ENCODE assay signal across 8 cellular contexts in the genomic region with DNA sequence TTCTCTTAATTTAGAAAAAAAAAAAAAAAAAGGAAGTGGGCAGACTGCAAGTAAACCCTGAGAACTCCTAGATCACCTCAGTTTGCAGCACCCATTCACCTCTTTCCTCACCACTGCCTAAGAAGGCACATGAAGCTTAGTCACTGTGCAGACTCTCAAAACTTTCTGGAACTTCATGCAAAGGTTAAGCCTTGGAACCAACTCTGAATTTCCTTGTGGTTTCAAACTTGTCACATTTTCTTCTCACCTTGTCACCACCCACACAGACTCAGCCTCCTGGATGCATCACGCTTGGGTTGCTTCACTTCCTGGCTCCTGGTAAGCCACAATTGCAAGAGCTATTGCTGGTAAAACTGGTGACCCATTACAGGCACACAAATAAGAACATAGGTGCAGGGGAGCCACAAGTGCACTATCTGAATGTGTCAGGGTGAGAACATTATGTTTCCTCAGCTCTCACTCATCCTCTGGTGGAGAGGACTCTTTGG. TPM values are rescaled to one million over a fixed set of nuclear protein-coding genes. Genes with fewer than 3 reads are reported as not detected.
DNase-seq lines count a peak whose midpoint lies in the region; ATAC-seq, FAIRE-seq and TF ChIP-seq lines count a peak whose summit lies in the region.

No MANE protein-coding gene starts in this region.

- H3K9me3 Mint-ChIP-seq in neural progenitor cell: peaks cover 8% of the 10 kb centered on the region

- H3K36me3 ChIP-seq in small intestine (ENCODE audit: control insufficient read depth in 2 of 2, insufficient read depth in 2 of 2, low read length in 2 of 2): no peaks in the 10 kb centered on the region
- no peaks in the 10 kb centered on the region for H3K36me3 ChIP-seq in neural progenitor cell

- H4K20me1 ChIP-seq in neural progenitor cell (ENCODE audit: low read depth): no peaks in the 10 kb centered on the region

- no peaks in the 10 kb centered on the region for H3K79me2 ChIP-seq in neural progenitor cell (ENCODE audit: low read depth)

- H3K4me3 Mint-ChIP-seq in neural progenitor cell: no peak overlapping the region

- H3K27me3 ChIP-seq in small intestine (ENCODE audit: control insufficient read depth in 2 of 2, insufficient read depth in 2 of 2, low read length in 2 of 2) (no peaks in the 10 kb centered on the region), neural progenitor cell (no peaks in the 10 kb centered on the region)

- DNase-seq in SW480 (ENCODE audit: low spot score): peak; percentile 40
- peak; percentile 76 for DNase-seq in amniotic epithelial cell (ENCODE audit: low read depth)
- peak; percentile 77 for DNase-seq in small intestine
- no peak for DNase-seq in neural progenitor cell (ENCODE audit: low spot score)
- DNase-seq in NCI-H146 (lab: John Stamatoyannopoulos, UW): no peak
- no peak for DNase-seq in NCI-H187 (lab: John Stamatoyannopoulos, UW)

- no peaks in the 10 kb centered on the region for H3K9me3 ChIP-seq in small intestine (ENCODE audit: control insufficient read depth, low read depth)
- no peaks in the 10 kb centered on the region for H3K9me3 ChIP-seq in neural progenitor cell (ENCODE audit: low read depth)

- FAIRE-seq in small intestine (lab: Jason Lieb, UNC): no peak

- no peak for TF ChIP-seq CTCF in neural progenitor cell (IDR thresholded peaks at IDR 0.05)

- H3K9ac ChIP-seq in neural progenitor cell: no peak overlapping the region

- H3K4me1 ChIP-seq in small intestine (ENCODE audit: control insufficient read depth in 2 of 2, insufficient read depth in 1 of 2, low read depth in 1 of 2, low read length in 1 of 2) (no peaks in the 10 kb centered on the region), neural progenitor cell (peaks cover 7% of the 10 kb centered on the region)

- H3K27ac ChIP-seq in small intestine (ENCODE audit: low read depth in 1 of 2, low read length in 1 of 2) (no peak overlapping the region), neural progenitor cell (no peak overlapping the region)

- H3K4me3 ChIP-seq in small intestine (ENCODE audit: low read depth in 1 of 2, low read length in 2 of 2) (no peak overlapping the region), neural progenitor cell (no peak overlapping the region)

- H3K27me3 Mint-ChIP-seq in neural progenitor cell (ENCODE audit: insufficient read depth, low read depth): peaks cover 3% of the 10 kb centered on the region

- H3K4me2 ChIP-seq in neural progenitor cell: no peak overlapping the region

- WGBS in small intestine, 3 donors: 47 to 57% (median 56%) methylated on average over 1 of the region's 1 CpG

- H3K4me1 Mint-ChIP-seq in neural progenitor cell: peaks cover 5% of the 10 kb centered on the region

- ATAC-seq in GM19035 (IDR thresholded peaks at IDR 0.05; ENCODE audit: unreplicated experiment) (peak; percentile 82), HG03108 (IDR thresholded peaks at IDR 0.05; ENCODE audit: unreplicated experiment) (peak; percentile 84)

- peaks cover 1% of the 10 kb centered on the region for H3F3A ChIP-seq in neural progenitor cell (ENCODE audit: low read depth)

- H3K27ac Mint-ChIP-seq in neural progenitor cell: no peak overlapping the region

- no peak overlapping the region for H2AFZ ChIP-seq in neural progenitor cell (replicated peaks)

- no peaks in the 10 kb centered on the region for H3K36me3 Mint-ChIP-seq in neural progenitor cell

RNA-seq across cellular contexts. Expression of a gene that starts 15.0 kb away (rescaled TPM):
- polyA plus RNA-seq in small intestine: 10 to 100 TPM in 2 of 3 donors, 1 to 10 TPM in 1; 6.2 to 16.7 (median 10.1) TPM
- total RNA-seq in neural progenitor cell (ENCODE audit: low replicate concordance): 66.1 and 70.8 TPM in 2 replicates

RNA-seq across cellular contexts. Expression of a gene that starts 29.9 kb away (rescaled TPM):
- polyA plus RNA-seq in small intestine: 1 to 10 TPM in 1 of 3 donors, under 1 TPM in 2; 0.13 to 1.8 (median 0.54) TPM
- not detected in 2 replicates for total RNA-seq in neural progenitor cell (ENCODE audit: low replicate concordance)

Comparison
In these comparisons a context has a peak if more than half of its experiments do, and no peak if none do; other contexts are left out.
1. DNase-seq: peak in SW480 (single experiment), amniotic epithelial cell (single experiment) and small intestine (single experiment); none in neural progenitor cell (single experiment), NCI-H146 (single experiment) and NCI-H187 (0 of 2).